ENCODE assay signal across 8 cellular contexts in genomic region chr7:95916573-95917371, GRCh38.
DNase-seq lines count a peak whose midpoint lies in the region; ATAC-seq, FAIRE-seq and TF ChIP-seq lines count a peak whose summit lies in the region.

No MANE protein-coding gene starts in this region.

- no peaks in the 10 kb centered on the region for H3K9me3 ChIP-seq in GM12878 (replicated peaks; ENCODE audit: control insufficient read depth, insufficient read depth, low read length)
- no peaks in the 10 kb centered on the region for H3K9me3 ChIP-seq in skeletal muscle satellite cell (replicated peaks; ENCODE audit: low read length)

- H3K4me3 ChIP-seq in GM23338 = no peak overlapping the region
- no peak overlapping the region for H3K4me3 ChIP-seq in GM12878
- H3K4me3 ChIP-seq in skeletal muscle satellite cell (ENCODE audit: low read length) = peak overlapping the region; percentile 48

- no peak overlapping the region for H2AFZ ChIP-seq in GM23338
- H2AFZ ChIP-seq in GM12878 (ENCODE audit: control insufficient read depth, low read depth, low read length) = no peak overlapping the region

- CTCF ChIA-PET in GM12878 (lab: Yijun Ruan, JAX) = interaction anchor here (0.6 to 7.7 kb wide), 15 partner anchors 9 to 1757 kb away, joined by 3 to 91 read pairs (median 5); no protein-coding TSS in a partner anchor

- H3K79me2 ChIP-seq in GM23338 (replicated peaks; ENCODE audit: insufficient read depth) = no peaks in the 10 kb centered on the region
- H3K79me2 ChIP-seq in GM12878 (ENCODE audit: control insufficient read depth, insufficient read depth, low read length) = no peaks in the 10 kb centered on the region

- no peaks in the 10 kb centered on the region for H3K9me2 ChIP-seq in GM23338 (ENCODE audit: insufficient read depth)

- TF ChIP-seq POLR2A in GM12878 (IDR thresholded peaks at IDR 0.05; ENCODE audit: low read depth, low read length) = no peak

- peak; percentile 93 for TF ChIP-seq RAD21 in GM12878 (IDR thresholded peaks at IDR 0.05; ENCODE audit: insufficient read depth, low read depth, low read length)

- intact Hi-C loops in GM12878 (cut with micrococcal nuclease; ENCODE audit: unreplicated experiment) = loop anchor here (1.0 to 10.0 kb wide), 6 partner anchors 161 to 1919 kb away; no protein-coding TSS in a partner anchor

- no peak overlapping the region for H3K4me3 Mint-ChIP-seq in GM23338
- H3K4me3 Mint-ChIP-seq in T-helper 2 cell treated with Interferon-gamma antibody and Interleukin-4, amounts not matched to agents 5 μg/mL and 100 μg/mL, for 36 hours = no peak overlapping the region

- H3F3A ChIP-seq in GM23338 (replicated peaks; ENCODE audit: low read depth) = no peaks in the 10 kb centered on the region

- no TSS peak for BruUV-seq in GM12878 (replicated peaks; lab: Mats Ljungman, UMichigan)

- H3K27me3 ChIP-seq in GM23338 (ENCODE audit: insufficient read depth) (no peaks in the 10 kb centered on the region), GM12878 (replicated peaks in 1 of 2; ENCODE audit: control insufficient read depth in 2 of 2, insufficient read depth in 2 of 2, low read length in 1 of 2) (no peaks in the 10 kb centered on the region; a peak in 1 of 4 replicates), skeletal muscle satellite cell (ENCODE audit: control insufficient read depth, insufficient read depth, low read length) (no peaks in the 10 kb centered on the region)

- H3K9me3 Mint-ChIP-seq in GM23338 = no peaks in the 10 kb centered on the region
- no peaks in the 10 kb centered on the region for H3K9me3 Mint-ChIP-seq in T-helper 2 cell treated with Interferon-gamma antibody and Interleukin-4, amounts not matched to agents 5 μg/mL and 100 μg/mL, for 36 hours

- WGBS in GM12878 (ENCODE audit: insufficient coverage, insufficient replicate concordance, low lambda C conversion rate, missing lambda C conversion rate) = 25% methylated on average over 20 of the region's 20 CpGs

- H4K20me1 ChIP-seq in GM23338 (replicated peaks; ENCODE audit: insufficient read depth) = no peaks in the 10 kb centered on the region
- H4K20me1 ChIP-seq in GM12878 (ENCODE audit: control insufficient read depth, insufficient read depth) = no peaks in the 10 kb centered on the region; the same call in 1 of the 2 replicates

- FAIRE-seq in GM12878 (lab: Jason Lieb, UNC) = peak; percentile 98

- no peak for TF ChIP-seq EP300 in GM12878 (IDR thresholded peaks at IDR 0.05; ENCODE audit: borderline replicate concordance in 1 of 2, control insufficient read depth in 1 of 2, low read depth in 2 of 2, low read length in 2 of 2)

- DNase-seq in DMS79 treated with DMSO at 0.1 percent for 48 hours (lab: John Stamatoyannopoulos, UW) = peak; percentile 75
- peak; percentile 85 for DNase-seq in GM23338 (ENCODE audit: low spot score)
- peak; percentile 92 to 98 (median 94) for DNase-seq in NCI-H1417 (lab: John Stamatoyannopoulos, UW)
- peak; percentile 52 for DNase-seq in T-helper 2 cell treated with Interferon-gamma antibody and Interleukin-4, amounts not matched to agents 5 μg/mL and 100 μg/mL, for 36 hours (ENCODE audit: low spot score)
- peak; percentile 3 for DNase-seq in GM12878 (ENCODE audit: low read depth, low spot score)
- DNase-seq in hippocampal formation (lab: John Stamatoyannopoulos, UW) = peak; percentile 71 to 75

- no peaks in the 10 kb centered on the region for H3K36me3 ChIP-seq in GM23338 (ENCODE audit: insufficient read depth)
- H3K36me3 ChIP-seq in GM12878 (ENCODE audit: control insufficient read depth in 2 of 2, insufficient read depth in 2 of 2, low read length in 1 of 2) = no peaks in the 10 kb centered on the region
- no peaks in the 10 kb centered on the region for H3K36me3 ChIP-seq in skeletal muscle satellite cell (ENCODE audit: insufficient read depth, low read length)

- H3K36me3 Mint-ChIP-seq in GM23338 (ENCODE audit: low read depth) = no peaks in the 10 kb centered on the region
- H3K36me3 Mint-ChIP-seq in T-helper 2 cell treated with Interferon-gamma antibody and Interleukin-4, amounts not matched to agents 5 μg/mL and 100 μg/mL, for 36 hours (ENCODE audit: low read depth) = no peaks in the 10 kb centered on the region

- no peak overlapping the region for H3K27ac ChIP-seq in GM23338 (ENCODE audit: low read depth)
- no peak overlapping the region for H3K27ac ChIP-seq in GM12878 (ENCODE audit: control insufficient read depth, insufficient read depth)

- peaks cover 3% of the 10 kb centered on the region; the same call in 1 of the 3 replicates for H3K4me1 Mint-ChIP-seq in GM23338
- H3K4me1 Mint-ChIP-seq in T-helper 2 cell treated with Interferon-gamma antibody and Interleukin-4, amounts not matched to agents 5 μg/mL and 100 μg/mL, for 36 hours (ENCODE audit: low read depth) = peaks cover 6% of the 10 kb centered on the region

- H3K9ac ChIP-seq in GM12878 (ENCODE audit: control insufficient read depth, insufficient read depth, low read length) = no peak overlapping the region
- H3K9ac ChIP-seq in skeletal muscle satellite cell (ENCODE audit: low read depth, low read length) = peak overlapping the region; percentile 32

- SMC1A ChIA-PET in GM12878 (lab: Charles Lee; ENCODE audit: uncharacterized antibody, unreplicated experiment) = interaction anchor here (0.6 to 3.4 kb wide), 11 partner anchors 9 to 1148 kb away, joined by 3 to 22 read pairs (median 5); no protein-coding TSS in a partner anchor

- no peaks in the 10 kb centered on the region for H3K27me3 Mint-ChIP-seq in GM23338 (ENCODE audit: insufficient read depth, low read depth, poor library complexity)
- H3K27me3 Mint-ChIP-seq in T-helper 2 cell treated with Interferon-gamma antibody and Interleukin-4, amounts not matched to agents 5 μg/mL and 100 μg/mL, for 36 hours (ENCODE audit: low read depth) = peaks cover 19% of the 10 kb centered on the region

- RAD21 ChIA-PET in GM12878 (lab: Charles Lee; ENCODE audit: unreplicated experiment) = interaction anchor here (1.9 to 3.9 kb wide), 2 partner anchors 194 to 1110 kb away, joined by 6 to 28 read pairs; no protein-coding TSS in a partner anchor

- ATAC-seq in GM23338 = peak; percentile 80
- ATAC-seq in GM12878 = peak; percentile 90
- ATAC-seq in GM21825 (IDR thresholded peaks at IDR 0.05; ENCODE audit: unreplicated experiment) = no peak

- H3K4me2 ChIP-seq in GM23338 (no peak overlapping the region), GM12878 (ENCODE audit: control insufficient read depth, insufficient read depth) (no peak overlapping the region), skeletal muscle satellite cell (ENCODE audit: low read length) (peak overlapping the region; percentile 70)

- POLR2A ChIA-PET in GM12878 (lab: Charles Lee) = no interaction called here

- H3K4me1 ChIP-seq in GM23338 (ENCODE audit: insufficient read depth) = no peaks in the 10 kb centered on the region
- H3K4me1 ChIP-seq in GM12878 (ENCODE audit: control insufficient read depth, insufficient read depth, low read length) = no peaks in the 10 kb centered on the region
- peaks cover 6% of the 10 kb centered on the region for H3K4me1 ChIP-seq in skeletal muscle satellite cell (ENCODE audit: control insufficient read depth, insufficient read depth, low read length)

- in situ Hi-C loops in GM12878 (cut with MboI) = loop anchor here (10.0 kb wide), 1 partner anchor 1918 kb away; no protein-coding TSS in a partner anchor

- no peak overlapping the region for H3K27ac Mint-ChIP-seq in GM23338
- H3K27ac Mint-ChIP-seq in T-helper 2 cell treated with Interferon-gamma antibody and Interleukin-4, amounts not matched to agents 5 μg/mL and 100 μg/mL, for 36 hours = no peak overlapping the region

- TF ChIP-seq CTCF in GM23338 (conservative IDR thresholded peaks at IDR 0.05; ENCODE audit: low read depth in 2 of 2) = peak; percentile 85 to 99
- peak; percentile 74 to 93 (median 87) for TF ChIP-seq CTCF in GM12878 (IDR thresholded peaks at IDR 0.05 in 2 of 3, conservative IDR thresholded peaks at IDR 0.05 in 1 of 3; ENCODE audit: control insufficient read depth in 2 of 3, extremely low read depth in 1 of 3, insufficient read depth in 1 of 3, low read depth in 3 of 3, low read length in 3 of 3)

TF ChIP-seq in GM23338, 12 proteins besides CTCF, POLR2A, EP300 and RAD21:
- no peak for TF ChIP-seq EZH2phosphoT487 (IDR thresholded peaks at IDR 0.05; ENCODE audit: unreplicated experiment)
- no peak for TF ChIP-seq POLR2AphosphoS5 (IDR thresholded peaks at IDR 0.05; ENCODE audit: low read depth)

TF ChIP-seq in GM12878, 131 proteins besides CTCF, POLR2A, EP300 and RAD21 (continues in another document):
- TF ChIP-seq PAX5 (IDR thresholded peaks at IDR 0.05; ENCODE audit: borderline replicate concordance, low read depth, low read length) = no peak
- TF ChIP-seq PBX3 (IDR thresholded peaks at IDR 0.05; ENCODE audit: insufficient replicate concordance, low read depth, low read length) = no peak
- 0 out of 2 replicates have a peak, but pooled peaks have one; percentile 33 for TF ChIP-seq YY1 (IDR thresholded peaks at IDR 0.05; ENCODE audit: low read depth, low read length)
- no peak for TF ChIP-seq EGR1 (IDR thresholded peaks at IDR 0.05; ENCODE audit: borderline replicate concordance in 1 of 2, low read depth in 2 of 2, low read length in 2 of 2)
- TF ChIP-seq ZNF24 (IDR thresholded peaks at IDR 0.05) = no peak
- no peak for TF ChIP-seq CBX5 (IDR thresholded peaks at IDR 0.05; ENCODE audit: low read depth)
- no peak for TF ChIP-seq CREM (IDR thresholded peaks at IDR 0.05; ENCODE audit: low read depth)
- TF ChIP-seq KLF5 (IDR thresholded peaks at IDR 0.05; ENCODE audit: partially characterized antibody) = no peak
- TF ChIP-seq IRF5 (IDR thresholded peaks at IDR 0.05; ENCODE audit: borderline replicate concordance) = no peak
- no peak for TF ChIP-seq IRF4 (IDR thresholded peaks at IDR 0.05; ENCODE audit: low read depth, low read length)

Comparison
In these comparisons a context has a peak if more than half of its experiments do, and no peak if none do; other contexts are left out.
1. DNase-seq: peak in every context shown above with its lines; median percentile 94 in NCI-H1417; 85 in GM23338; 75 in DMS79 treated with DMSO at 0.1 percent for 48 hours; 73 in hippocampal formation; 52 in T-helper 2 cell treated with Interferon-gamma antibody and Interleukin-4, amounts not matched to agents 5 μg/mL and 100 μg/mL, for 36 hours; 3 in GM12878.